8 cellular contexts compared by ENCODE assay signal in the genomic region with DNA sequence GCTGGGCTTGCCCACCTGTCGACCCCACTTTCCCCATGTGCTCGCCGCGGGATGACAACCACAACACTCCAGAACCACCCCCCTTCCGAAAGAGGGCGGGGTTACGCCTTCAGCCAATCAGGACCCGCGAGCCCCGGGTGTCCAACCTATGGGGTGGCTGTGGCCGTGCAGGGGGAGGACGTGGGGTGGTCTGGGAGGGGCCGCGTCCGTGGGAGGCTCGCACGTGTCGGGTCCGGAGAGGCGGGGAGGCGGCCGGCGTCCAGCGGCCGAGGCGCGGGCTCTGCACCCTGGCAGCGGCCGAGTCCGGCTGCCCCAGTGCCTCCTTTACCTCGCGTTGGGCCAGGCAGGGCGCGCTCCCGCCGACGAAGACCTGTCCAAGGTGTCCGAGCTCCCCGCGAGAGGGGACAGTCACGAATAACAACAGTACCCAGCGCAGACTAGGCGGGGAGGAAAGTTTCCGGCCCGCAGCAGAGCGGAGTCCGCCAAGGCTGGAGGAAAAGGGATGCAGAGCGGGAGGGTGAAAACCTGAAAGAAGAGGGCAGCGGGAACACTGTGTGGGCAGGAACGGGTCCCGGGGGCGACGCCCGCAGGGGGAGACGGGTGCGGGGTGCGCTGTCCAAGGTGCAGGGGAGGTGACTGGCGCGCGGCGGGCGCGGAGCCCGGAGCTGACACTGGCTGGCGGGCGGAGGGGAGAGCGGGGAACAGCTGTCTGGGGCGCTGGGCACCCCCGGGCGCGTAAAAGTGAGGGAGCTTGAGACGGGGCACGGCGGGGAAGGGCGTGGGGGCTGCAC. TPM values are rescaled to one million over a fixed set of nuclear protein-coding genes. Genes with fewer than 3 reads are reported as not detected.
DNase-seq lines count a peak whose midpoint lies in the region; ATAC-seq and TF ChIP-seq lines count a peak whose summit lies in the region.

No MANE protein-coding gene starts in this region.

- 0 to 2% (median 1%) methylated on average over 63 to 75 of the region's 75 CpGs for WGBS in ovary, 3 donors

- H3K36me3 ChIP-seq in left ventricle myocardium inferior (no peaks in the 10 kb centered on the region), ovary (no peaks in the 10 kb centered on the region)

- peaks cover 56% of the 10 kb centered on the region for H3K4me1 ChIP-seq in left ventricle myocardium inferior
- H3K4me1 ChIP-seq in ovary (ENCODE audit: insufficient read depth) = no peaks in the 10 kb centered on the region

- ATAC-seq in GM19397 (IDR thresholded peaks at IDR 0.05; ENCODE audit: unreplicated experiment) (peak; percentile 30), HG02623 (IDR thresholded peaks at IDR 0.05; ENCODE audit: unreplicated experiment) (no peak)

- no peak for TF ChIP-seq EP300 in ovary (IDR thresholded peaks at IDR 0.05)

- H3K4me3 ChIP-seq in left ventricle myocardium inferior (peak overlapping the region; percentile 85), ovary (peak overlapping the region; percentile 85)

- DNase-seq in AG08395 (ENCODE audit: low spot score) (peak; percentile 88), NCI-H69 (lab: John Stamatoyannopoulos, UW) (peak; percentile 92), anterior cingulate cortex (lab: John Stamatoyannopoulos, UW) (peak; percentile 39 to 94 (median 86)), left ventricle myocardium inferior (peak; percentile 87), ovary (peak; percentile 89 to 94 (median 92)), KG1 (lab: John Stamatoyannopoulos, UW) (no peak)

- TF ChIP-seq CTCF in left ventricle myocardium inferior (IDR thresholded peaks at IDR 0.05; ENCODE audit: borderline replicate concordance) (no peak), ovary (IDR thresholded peaks at IDR 0.05) (no peak)

- H3K27ac ChIP-seq in left ventricle myocardium inferior (replicated peaks) (peak overlapping the region; percentile 88), ovary (peak overlapping the region; percentile 42 to 73)

- H3K27me3 ChIP-seq in left ventricle myocardium inferior (ENCODE audit: low read depth) (peaks cover 29% of the 10 kb centered on the region), ovary (no peaks in the 10 kb centered on the region)

- peak; percentile 8 for TF ChIP-seq POLR2A in ovary (IDR thresholded peaks at IDR 0.05)

- no peaks in the 10 kb centered on the region for H3K9me3 ChIP-seq in left ventricle myocardium inferior (replicated peaks)
- no peaks in the 10 kb centered on the region for H3K9me3 ChIP-seq in ovary

- intact Hi-C loops in left ventricle myocardium inferior (cut with micrococcal nuclease) (no loop called here), ovary (cut with DNase I) (loop anchor here in 2 of 4 donors (5.0 to 10.0 kb wide), 3 partner anchors 271 to 699 kb away; no protein-coding TSS in a partner anchor)

RNA-seq across cellular contexts. Expression of a gene that starts 0.9 kb away (rescaled TPM):
- total RNA-seq in left ventricle myocardium inferior = 0.60 TPM
- 10 to 100 TPM in 3 of 7 donors, 1 to 10 TPM in 4; 3.6 to 17.5 (median 7.8) TPM for total RNA-seq in ovary
- polyA plus RNA-seq in ovary = 1 to 10 TPM; 4.6 to 8.2 TPM
